Comparison of ENCODE assay signal across 1 cellular context in genomic region chr21:42937034-42937940, GRCh38.
TF ChIP-seq lines count a peak whose summit lies in the region.
"Not testable (repeated sequence)": the region's sequence is repeated elsewhere in the genome, so short reads cannot be mapped to it uniquely, and the experiment has no call there.

No MANE protein-coding gene starts in this region.

TF ChIP-seq in K562, 482 proteins besides CTCF, POLR2A, EP300 and RAD21:
- peak; percentile 43 for TF ChIP-seq DACH1 (IDR thresholded peaks at IDR 0.05; ENCODE audit: partially characterized antibody)
- peak; percentile 64; the same call in 1 of the 2 replicates for TF ChIP-seq CEBPB (tag; IDR thresholded peaks at IDR 0.05)
- 0 out of 2 replicates have a peak, but pooled peaks have one; percentile 4 for TF ChIP-seq TEAD4 (IDR thresholded peaks at IDR 0.05; ENCODE audit: low read length)
- not testable (repeated sequence) for TF ChIP-seq TEAD4 (CRISPR knock-in tag; IDR thresholded peaks at IDR 0.05; ENCODE audit: borderline replicate concordance); CEBPG (CRISPR knock-in tag; IDR thresholded peaks at IDR 0.05); NR2C2 (CRISPR knock-in tag; IDR thresholded peaks at IDR 0.05)
- TF ChIP-seq RCOR1 (IDR thresholded peaks at IDR 0.05; ENCODE audit: borderline replicate concordance in 1 of 2, low read depth in 2 of 2, low read length in 2 of 2), result peak in 1 of 2 experiments; percentile 86; a peak in 2 of 4 replicates
- TF ChIP-seq NR2C1 (IDR thresholded peaks at IDR 0.05), result peak; percentile 76; the same call in 1 of the 2 replicates
- TF ChIP-seq NR2C1 (tag; IDR thresholded peaks at IDR 0.05), result peak; percentile 85
- TF ChIP-seq HDAC2 (IDR thresholded peaks at IDR 0.05), result peak; percentile 62; the same call in 1 of the 2 replicates
- peak; percentile 85 for TF ChIP-seq TFAP4 (CRISPR knock-in tag; IDR thresholded peaks at IDR 0.05; ENCODE audit: borderline replicate concordance)
- TF ChIP-seq CBFA2T3 (IDR thresholded peaks at IDR 0.05), result peak; percentile 74
- 0 out of 2 replicates have a peak, but pooled peaks have one; percentile 77 for TF ChIP-seq ZNF395 (CRISPR knock-in tag; IDR thresholded peaks at IDR 0.05)
- peak; percentile 88 to 93 for TF ChIP-seq KDM1A (IDR thresholded peaks at IDR 0.05)
- 0 out of 2 replicates have a peak, but pooled peaks have one; percentile 18 for TF ChIP-seq HMBOX1 (IDR thresholded peaks at IDR 0.05)
- 0 out of 4 replicates have a peak, but pooled peaks of 1 of the 2 experiments have one; percentile 9 for TF ChIP-seq CEBPG (tag; conservative IDR thresholded peaks at IDR 0.05 in 1 of 2, IDR thresholded peaks at IDR 0.05 in 1 of 2)
- TF ChIP-seq ATF7 (IDR thresholded peaks at IDR 0.05), result peak; percentile 11; the same call in 1 of the 2 replicates
- TF ChIP-seq CBFA2T2 (conservative IDR thresholded peaks at IDR 0.05), result peak; percentile 52
- TF ChIP-seq HDAC1 (IDR thresholded peaks at IDR 0.05), result peak in 1 of 2 experiments; percentile 78; a peak in 2 of 4 replicates
- peak; percentile 91 for TF ChIP-seq NR2C2 (tag; IDR thresholded peaks at IDR 0.05)
- peak; percentile 55 for TF ChIP-seq TCF3 (CRISPR knock-in tag; IDR thresholded peaks at IDR 0.05)
- TF ChIP-seq SMARCA4 (IDR thresholded peaks at IDR 0.05), result 0 out of 2 replicates have a peak, but pooled peaks have one; percentile 34
- peak; percentile 53; the same call in 1 of the 2 replicates for TF ChIP-seq SOX6 (IDR thresholded peaks at IDR 0.05)
- TF ChIP-seq ARID1B (IDR thresholded peaks at IDR 0.05), result peak; percentile 52
- TF ChIP-seq NRF1 (conservative IDR thresholded peaks at IDR 0.05 in 1 of 2, IDR thresholded peaks at IDR 0.05 in 1 of 2), result peak; percentile 57 to 66
